In genomic region chr4:148170408-148171385, GRCh38 we compare ENCODE assay signal across 18 cellular contexts.
A peak's percentile ranks its signal among the peaks of the same experiment; 100 is the strongest.
DNase-seq lines count a peak whose midpoint lies in the region; ATAC-seq and TF ChIP-seq lines count a peak whose summit lies in the region.
"Had no signal": no experiment of that assay in that cellular context is flagged by ENCODE, and none has a peak within 500 bp of the region (broad histone marks: within the 10 kb centered on the region; RNA-seq: fewer than 3 reads in every experiment).

No MANE protein-coding gene starts in this region.

- peak; percentile 61 for ATAC-seq in CD8-positive, alpha-beta T cell
- peak; percentile 66 to 89 for ATAC-seq in naive thymus-derived CD8-positive, alpha-beta T cell
- ATAC-seq in HG03565 (IDR thresholded peaks at IDR 0.05; ENCODE audit: unreplicated experiment) (no peak), HG02588 (IDR thresholded peaks at IDR 0.05; ENCODE audit: unreplicated experiment) (no peak), HG03135 (IDR thresholded peaks at IDR 0.05; ENCODE audit: unreplicated experiment) (no peak)

- H3K4me1 ChIP-seq in CD8-positive, alpha-beta T cell (ENCODE audit: insufficient read depth, low read length): peaks cover 5% of the 10 kb centered on the region
- H3K4me1 ChIP-seq in OCI-LY3 (ENCODE audit: low read length) (peaks cover 5% of the 10 kb centered on the region; the same call in 1 of the 2 replicates), colonic mucosa (no peaks in the 10 kb centered on the region), Caco-2 (peaks cover 5% of the 10 kb centered on the region)
- H3K4me1 ChIP-seq: left lung had no signal

- H3K9me3 Mint-ChIP-seq in CD8-positive, alpha-beta T cell: peaks cover 4% of the 10 kb centered on the region
- H3K9me3 Mint-ChIP-seq in naive thymus-derived CD8-positive, alpha-beta T cell: peaks cover 0 to 14% (median 4%) of the 10 kb centered on the region in 9 donors
- H3K9me3 Mint-ChIP-seq in Caco-2 (ENCODE audit: unreplicated experiment): peaks cover 10% of the 10 kb centered on the region
- H3K9me3 Mint-ChIP-seq: activated CD4-positive, alpha-beta memory T cell treated with anti-CD3 and anti-CD28 coated beads, Interleukin-2, amount 10 ng/mL, durations not matched to agents 7 days and 5 days had no signal

- H4K20me1 ChIP-seq in OCI-LY3 (ENCODE audit: insufficient read depth, low read length): no peaks in the 10 kb centered on the region

- no peaks in the 10 kb centered on the region for H3K27me3 Mint-ChIP-seq in CD8-positive, alpha-beta T cell (ENCODE audit: low read depth)
- no peaks in the 10 kb centered on the region for H3K27me3 Mint-ChIP-seq in naive thymus-derived CD8-positive, alpha-beta T cell
- H3K27me3 Mint-ChIP-seq in Caco-2 (ENCODE audit: insufficient read depth, unreplicated experiment): no peaks in the 10 kb centered on the region
- H3K27me3 Mint-ChIP-seq: activated CD4-positive, alpha-beta memory T cell treated with anti-CD3 and anti-CD28 coated beads, Interleukin-2, amount 10 ng/mL, durations not matched to agents 7 days and 5 days had no signal

- no peaks in the 10 kb centered on the region for H3K27me3 ChIP-seq in CD8-positive, alpha-beta T cell (ENCODE audit: insufficient read depth, low read length)
- H3K27me3 ChIP-seq in OCI-LY3 (ENCODE audit: low read depth, low read length) (no peaks in the 10 kb centered on the region), colonic mucosa (no peaks in the 10 kb centered on the region), Caco-2 (replicated peaks; ENCODE audit: control insufficient read depth, insufficient read depth, low read length) (no peaks in the 10 kb centered on the region)
- H3K27me3 ChIP-seq: adrenal gland, dorsolateral prefrontal cortex, left lung, right atrium auricular region had no signal

- H3K79me2 ChIP-seq in OCI-LY3 (ENCODE audit: low read length): no peaks in the 10 kb centered on the region

- peaks cover 26% of the 10 kb centered on the region for H3K36me3 Mint-ChIP-seq in CD8-positive, alpha-beta T cell
- peaks cover 11 to 25% (median 16%) of the 10 kb centered on the region in 3 donors for H3K36me3 Mint-ChIP-seq in naive thymus-derived CD8-positive, alpha-beta T cell
- no peaks in the 10 kb centered on the region for H3K36me3 Mint-ChIP-seq in Caco-2 (ENCODE audit: insufficient read depth, unreplicated experiment)

- H3K4me3 ChIP-seq in CD8-positive, alpha-beta T cell (ENCODE audit: low read depth, low read length): no peak overlapping the region
- H3K4me3 ChIP-seq in OCI-LY3 (ENCODE audit: low read length) (no peak overlapping the region), colonic mucosa (no peak overlapping the region), Caco-2 (ENCODE audit: low read depth, low read length) (no peak overlapping the region)
- H3K4me3 ChIP-seq: adrenal gland, dorsolateral prefrontal cortex, left lung, right atrium auricular region, thoracic aorta had no signal

- H3K4me2 ChIP-seq in OCI-LY3 (ENCODE audit: low read length): peak overlapping the region; percentile 1; the same call in 1 of the 2 replicates

- peak overlapping the region; percentile 28 for H3K27ac Mint-ChIP-seq in CD8-positive, alpha-beta T cell
- peak overlapping the region in 5 of 10 donors; percentile 6 to 82 (median 18) for H3K27ac Mint-ChIP-seq in naive thymus-derived CD8-positive, alpha-beta T cell
- H3K27ac Mint-ChIP-seq in Caco-2 (ENCODE audit: unreplicated experiment): no peak overlapping the region
- H3K27ac Mint-ChIP-seq: activated CD4-positive, alpha-beta memory T cell treated with anti-CD3 and anti-CD28 coated beads, Interleukin-2, amount 10 ng/mL, durations not matched to agents 7 days and 5 days had no signal

- no peak overlapping the region for H3K27ac ChIP-seq in CD8-positive, alpha-beta T cell (ENCODE audit: low read depth, low read length)
- H3K27ac ChIP-seq in OCI-LY3 (ENCODE audit: low read length): no peak overlapping the region
- H3K27ac ChIP-seq in colonic mucosa: peak overlapping the region; percentile 72
- H3K27ac ChIP-seq: adrenal gland, dorsolateral prefrontal cortex, left lung, right atrium auricular region, thoracic aorta had no signal

- peak in 1 of 7 experiments; percentile 26 for DNase-seq in CD8-positive, alpha-beta T cell
- peak; percentile 73 for DNase-seq in colonic mucosa
- DNase-seq in naive thymus-derived CD8-positive, alpha-beta T cell: peak in 2 of 10 donors; percentile 8 to 16
- DNase-seq in Caco-2: no peak
- DNase-seq: activated CD4-positive, alpha-beta memory T cell treated with anti-CD3 and anti-CD28 coated beads, Interleukin-2, amount 10 ng/mL, durations not matched to agents 7 days and 5 days; adrenal gland; dorsolateral prefrontal cortex; Karpas-422; left lung; NCI-H1092; NCI-H2081 treated with DMSO at 0.1 percent for 48 hours; SIG-M5 had no signal

- intact Hi-C loops in CD8-positive, alpha-beta T cell (cut with DNase I, micrococcal nuclease): loop anchor here in 1 of 2 experiments (10.0 kb wide), 1 partner anchor 126 kb away; no protein-coding TSS in a partner anchor
- intact Hi-C loops in colonic mucosa (cut with DNase I): no loop called here
- intact Hi-C loops in Caco-2 (cut with micrococcal nuclease; ENCODE audit: unreplicated experiment): no loop called here

- H3K9ac ChIP-seq in OCI-LY3 (ENCODE audit: low read length) (no peak overlapping the region), colonic mucosa (ENCODE audit: low read depth in 2 of 2, low read length in 2 of 2) (peak overlapping the region in 1 of 2 donors; percentile 15)

- CTCF ChIA-PET in CD8-positive, alpha-beta T cell (lab: Charles Lee): interaction anchor here (2.0 kb wide), 1 partner anchor 126 kb away, joined by 4 read pairs; no protein-coding TSS in a partner anchor
- CTCF ChIA-PET in Caco-2 (lab: Charles Lee): no interaction called here

- BruUV-seq in Caco-2 (replicated peaks; lab: Mats Ljungman, UMichigan): no TSS peak

- H2AFZ ChIP-seq in OCI-LY3 (ENCODE audit: low read depth, low read length): peak overlapping the region; percentile 32; the same call in 1 of the 2 replicates

- POLR2A ChIA-PET in CD8-positive, alpha-beta T cell (lab: Charles Lee): no interaction called here
- POLR2A ChIA-PET in naive thymus-derived CD8-positive, alpha-beta T cell (lab: Charles Lee): interaction anchor here (1.7 kb wide), 1 partner anchor 272 kb away, joined by 10 read pairs; the partner anchor contains the start of gene NR3C2
- POLR2A ChIA-PET in Caco-2 (lab: Charles Lee): no interaction called here

- H3K4me1 Mint-ChIP-seq in CD8-positive, alpha-beta T cell (ENCODE audit: low read depth): peaks cover 22% of the 10 kb centered on the region
- peaks cover 15 to 46% (median 33%) of the 10 kb centered on the region in 4 donors for H3K4me1 Mint-ChIP-seq in naive thymus-derived CD8-positive, alpha-beta T cell
- H3K4me1 Mint-ChIP-seq in Caco-2 (ENCODE audit: low read depth, unreplicated experiment): peaks cover 6% of the 10 kb centered on the region

- TF ChIP-seq CTCF in CD8-positive, alpha-beta T cell (IDR thresholded peaks at IDR 0.05): no peak
- TF ChIP-seq CTCF in OCI-LY3 (IDR thresholded peaks at IDR 0.05; ENCODE audit: low read depth, low read length): 0 out of 2 replicates have a peak, but pooled peaks have one; percentile 5
- no peak for TF ChIP-seq CTCF in colonic mucosa (IDR thresholded peaks at IDR 0.05)
- TF ChIP-seq CTCF in Caco-2 (IDR thresholded peaks at IDR 0.05; ENCODE audit: insufficient read depth in 1 of 2, low read depth in 1 of 2, low read length in 1 of 2, severe bottlenecking in 1 of 2, unreplicated experiment in 1 of 2): no peak

- H3K36me3 ChIP-seq in CD8-positive, alpha-beta T cell (ENCODE audit: insufficient read depth, low read length): no peaks in the 10 kb centered on the region
- no peaks in the 10 kb centered on the region for H3K36me3 ChIP-seq in OCI-LY3 (replicated peaks; ENCODE audit: low read depth, low read length)
- no peaks in the 10 kb centered on the region for H3K36me3 ChIP-seq in colonic mucosa
- no peaks in the 10 kb centered on the region for H3K36me3 ChIP-seq in Caco-2 (ENCODE audit: control insufficient read depth, insufficient read depth, low read length)
- H3K36me3 ChIP-seq: adrenal gland, left lung, right atrium auricular region, thoracic aorta had no signal

- no peaks in the 10 kb centered on the region for H3K9me3 ChIP-seq in CD8-positive, alpha-beta T cell (ENCODE audit: low read length)
- H3K9me3 ChIP-seq in OCI-LY3 (ENCODE audit: insufficient read depth, low read length): no peaks in the 10 kb centered on the region
- no peaks in the 10 kb centered on the region for H3K9me3 ChIP-seq in colonic mucosa
- H3K9me3 ChIP-seq in Caco-2: peaks cover 7% of the 10 kb centered on the region; the same call in 1 of the 2 replicates
- H3K9me3 ChIP-seq: adrenal gland, left lung, thoracic aorta had no signal

- H3K4me3 Mint-ChIP-seq in CD8-positive, alpha-beta T cell: no peak overlapping the region
- H3K4me3 Mint-ChIP-seq in naive thymus-derived CD8-positive, alpha-beta T cell: peak overlapping the region in 3 of 10 donors; percentile 7 to 46 (median 26)
- H3K4me3 Mint-ChIP-seq in Caco-2 (ENCODE audit: unreplicated experiment): no peak overlapping the region
- H3K4me3 Mint-ChIP-seq: activated CD4-positive, alpha-beta memory T cell treated with anti-CD3 and anti-CD28 coated beads, Interleukin-2, amount 10 ng/mL, durations not matched to agents 7 days and 5 days had no signal

Comparison
In these comparisons a context has a peak if more than half of its experiments do, and no peak if none do; other contexts are left out.
1. ATAC-seq: peak in CD8-positive, alpha-beta T cell (single experiment) and naive thymus-derived CD8-positive, alpha-beta T cell (2 of 2); none in HG03565 (single experiment), HG02588 (single experiment) and HG03135 (single experiment).